ENCODE assay signal across 19 cellular contexts in the genomic region with DNA sequence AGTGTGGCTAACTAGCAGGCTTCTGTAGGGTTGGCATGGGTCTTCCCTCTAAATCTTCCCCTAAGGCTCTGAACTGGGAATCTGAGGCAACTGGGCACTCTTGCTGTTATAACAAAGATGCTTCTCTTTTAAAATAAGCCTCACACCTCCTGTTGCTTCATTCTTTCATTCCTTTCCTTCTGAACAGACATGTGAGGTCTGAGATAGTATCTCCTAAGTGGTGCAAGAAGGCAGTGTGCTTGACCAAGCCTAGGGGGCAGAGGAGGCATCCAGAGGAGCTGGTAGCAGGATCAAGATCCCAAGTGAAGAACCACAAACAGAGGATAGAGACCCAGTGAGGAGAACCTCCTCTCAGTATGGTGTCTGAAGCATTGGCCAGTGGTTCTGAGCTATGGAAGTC.
A peak's percentile ranks its signal among the peaks of the same experiment; 100 is the strongest.
DNase-seq lines count a peak whose midpoint lies in the region; ATAC-seq and TF ChIP-seq lines count a peak whose summit lies in the region.
"Had no signal": no experiment of that assay in that cellular context is flagged by ENCODE, and none has a peak within 500 bp of the region (broad histone marks: within the 10 kb centered on the region; RNA-seq: fewer than 3 reads in every experiment).

No MANE protein-coding gene starts in this region.

- POLR2A ChIA-PET in naive thymus-derived CD4-positive, alpha-beta T cell (lab: Charles Lee) = no interaction called here

- no peak overlapping the region for H3K4me3 Mint-ChIP-seq in stimulated activated naive CD8-positive, alpha-beta T cell treated with anti-CD3 and anti-CD28 coated beads, Interleukin-15, amount 100 ng/mL, for 72 hours
- no peak overlapping the region for H3K4me3 Mint-ChIP-seq in naive thymus-derived CD4-positive, alpha-beta T cell
- no peak overlapping the region for H3K4me3 Mint-ChIP-seq in activated T-cell treated with anti-CD3 and anti-CD28 coated beads, Interleukin-2, amount 50 U/mL, for 4 hours
- H3K4me3 Mint-ChIP-seq: CD4-positive, CD25-positive, alpha-beta regulatory T cell had no signal

- no peak for TF ChIP-seq CTCF in ascending aorta (IDR thresholded peaks at IDR 0.05)

- H3K27ac Mint-ChIP-seq in stimulated activated naive CD8-positive, alpha-beta T cell treated with anti-CD3 and anti-CD28 coated beads, Interleukin-15, amount 100 ng/mL, for 72 hours = peak overlapping the region; percentile 17 to 30
- no peak overlapping the region for H3K27ac Mint-ChIP-seq in naive thymus-derived CD4-positive, alpha-beta T cell
- H3K27ac Mint-ChIP-seq: CD4-positive, CD25-positive, alpha-beta regulatory T cell had no signal

- H3K4me1 ChIP-seq in ascending aorta = peaks cover 14 to 28% of the 10 kb centered on the region in 2 donors
- no peaks in the 10 kb centered on the region for H3K4me1 ChIP-seq in naive thymus-derived CD4-positive, alpha-beta T cell (ENCODE audit: control insufficient read depth in 2 of 2, insufficient read depth in 2 of 2, low read length in 2 of 2)
- H3K4me1 ChIP-seq: BLaER1 had no signal

- no peak for ATAC-seq in stimulated activated naive CD8-positive, alpha-beta T cell treated with anti-CD3 and anti-CD28 coated beads, Interleukin-15, amount 100 ng/mL, for 72 hours
- no peak for ATAC-seq in stimulated activated naive CD8-positive, alpha-beta T cell treated with anti-CD3 and anti-CD28 coated beads, Interleukin-15, Interleukin-2, amounts not matched to agents 100 U/mL and 50 U/mL, for 24 hours
- ATAC-seq in naive thymus-derived CD4-positive, alpha-beta T cell = peak; percentile 36
- no peak for ATAC-seq in activated T-cell treated with anti-CD3 and anti-CD28 coated beads, Interleukin-2, amount 50 U/mL, for 4 hours
- no peak for ATAC-seq in HG02610 (IDR thresholded peaks at IDR 0.05; ENCODE audit: unreplicated experiment)
- ATAC-seq: K562 had no signal

- H3K4me3 ChIP-seq in ascending aorta = no peak overlapping the region
- H3K4me3 ChIP-seq in naive thymus-derived CD4-positive, alpha-beta T cell (ENCODE audit: low read length) = no peak overlapping the region
- H3K4me3 ChIP-seq: BLaER1, K562, MG63 had no signal

- no peaks in the 10 kb centered on the region for H3K27me3 ChIP-seq in ascending aorta
- no peaks in the 10 kb centered on the region for H3K27me3 ChIP-seq in naive thymus-derived CD4-positive, alpha-beta T cell (ENCODE audit: control insufficient read depth in 2 of 2, insufficient read depth in 2 of 2, low read length in 2 of 2)
- H3K27me3 ChIP-seq: BLaER1, MG63 had no signal

- H3K27ac ChIP-seq in ascending aorta = peak overlapping the region; percentile 78 to 82
- H3K27ac ChIP-seq in naive thymus-derived CD4-positive, alpha-beta T cell (ENCODE audit: low read depth, low read length) = no peak overlapping the region
- H3K27ac ChIP-seq: BLaER1, RWPE1 had no signal

- no peaks in the 10 kb centered on the region for H3K36me3 ChIP-seq in ascending aorta
- H3K36me3 ChIP-seq in naive thymus-derived CD4-positive, alpha-beta T cell (ENCODE audit: control insufficient read depth in 2 of 3, insufficient read depth in 3 of 3, low read length in 3 of 3) = peaks cover 0 to 13% (median 0%) of the 10 kb centered on the region in 3 experiments

- CTCF ChIA-PET in naive thymus-derived CD4-positive, alpha-beta T cell (lab: Charles Lee) = no interaction called here

- no peak for DNase-seq in stimulated activated naive CD8-positive, alpha-beta T cell treated with anti-CD3 and anti-CD28 coated beads, Interleukin-15, amount 100 ng/mL, for 72 hours
- DNase-seq in stimulated activated naive CD8-positive, alpha-beta T cell treated with anti-CD3 and anti-CD28 coated beads, Interleukin-15, Interleukin-2, amounts not matched to agents 100 U/mL and 50 U/mL, for 24 hours = no peak
- no peak for DNase-seq in ascending aorta (ENCODE audit: low spot score in 2 of 2)
- no peak for DNase-seq in naive thymus-derived CD4-positive, alpha-beta T cell
- no peak for DNase-seq in NCI-H128 (lab: John Stamatoyannopoulos, UW; ENCODE audit: unreplicated experiment)
- DNase-seq in activated T-cell treated with anti-CD3 and anti-CD28 coated beads, Interleukin-2, amount 50 U/mL, for 4 hours = no peak
- DNase-seq: CD4-positive, CD25-positive, alpha-beta regulatory T cell; H7; MG63; NCI-H1105 treated with DMSO at 0.1 percent for 48 hours; NCI-H2029; NCI-H446; NCI-H524 treated with DMSO at 0.1 percent for 48 hours; NCI-H82; SHP77 had no signal

- peaks cover 18% of the 10 kb centered on the region for H3K4me1 Mint-ChIP-seq in stimulated activated naive CD8-positive, alpha-beta T cell treated with anti-CD3 and anti-CD28 coated beads, Interleukin-15, amount 100 ng/mL, for 72 hours
- peaks cover 0 to 17% (median 12%) of the 10 kb centered on the region in 7 donors for H3K4me1 Mint-ChIP-seq in naive thymus-derived CD4-positive, alpha-beta T cell
- peaks cover 15% of the 10 kb centered on the region for H3K4me1 Mint-ChIP-seq in activated T-cell treated with anti-CD3 and anti-CD28 coated beads, Interleukin-2, amount 50 U/mL, for 4 hours (ENCODE audit: low read depth)

- H3K36me3 Mint-ChIP-seq in naive thymus-derived CD4-positive, alpha-beta T cell = peaks cover 21 to 76% (median 69%) of the 10 kb centered on the region in 5 donors
- peaks cover 54% of the 10 kb centered on the region for H3K36me3 Mint-ChIP-seq in activated T-cell treated with anti-CD3 and anti-CD28 coated beads, Interleukin-2, amount 50 U/mL, for 4 hours (ENCODE audit: insufficient read depth)

- no peaks in the 10 kb centered on the region for H3K27me3 Mint-ChIP-seq in stimulated activated naive CD8-positive, alpha-beta T cell treated with anti-CD3 and anti-CD28 coated beads, Interleukin-15, amount 100 ng/mL, for 72 hours
- H3K27me3 Mint-ChIP-seq in naive thymus-derived CD4-positive, alpha-beta T cell = no peaks in the 10 kb centered on the region
- no peaks in the 10 kb centered on the region for H3K27me3 Mint-ChIP-seq in activated T-cell treated with anti-CD3 and anti-CD28 coated beads, Interleukin-2, amount 50 U/mL, for 4 hours (ENCODE audit: low read depth)
- H3K27me3 Mint-ChIP-seq: CD4-positive, CD25-positive, alpha-beta regulatory T cell had no signal

- H3K9me3 ChIP-seq in ascending aorta = no peaks in the 10 kb centered on the region
- H3K9me3 ChIP-seq in naive thymus-derived CD4-positive, alpha-beta T cell (ENCODE audit: control insufficient read depth in 2 of 3, low read length in 3 of 3) = no peaks in the 10 kb centered on the region

- intact Hi-C loops in ascending aorta (cut with DNase I) = loop anchor here (5.0 kb wide), 1 partner anchor 879 kb away; a partner anchor contains a TSS
- intact Hi-C loops in naive thymus-derived CD4-positive, alpha-beta T cell (cut with micrococcal nuclease) = no loop called here

- peaks cover 3 to 6% of the 10 kb centered on the region in 2 donors for H3K9me3 Mint-ChIP-seq in stimulated activated naive CD8-positive, alpha-beta T cell treated with anti-CD3 and anti-CD28 coated beads, Interleukin-15, amount 100 ng/mL, for 72 hours
- H3K9me3 Mint-ChIP-seq in naive thymus-derived CD4-positive, alpha-beta T cell = peaks cover 0 to 7% (median 0%) of the 10 kb centered on the region in 11 donors
- H3K9me3 Mint-ChIP-seq in activated T-cell treated with anti-CD3 and anti-CD28 coated beads, Interleukin-2, amount 50 U/mL, for 4 hours = peaks cover 2% of the 10 kb centered on the region

Comparison
In these comparisons a context has a peak if more than half of its experiments do, and no peak if none do; other contexts are left out.
1. H3K27ac Mint-ChIP-seq: peak in stimulated activated naive CD8-positive, alpha-beta T cell treated with anti-CD3 and anti-CD28 coated beads, Interleukin-15, amount 100 ng/mL, for 72 hours (2 of 2); none in naive thymus-derived CD4-positive, alpha-beta T cell (0 of 9).